Comparison of ENCODE assay signal across 14 cellular contexts in genomic region chr2:69163556-69163955, GRCh38.
DNase-seq lines count a peak whose midpoint lies in the region; ATAC-seq and TF ChIP-seq lines count a peak whose summit lies in the region.
"Had no signal": no experiment of that assay in that cellular context is flagged by ENCODE, and none has a peak within 500 bp of the region (broad histone marks: within the 10 kb centered on the region; RNA-seq: fewer than 3 reads in every experiment).

No MANE protein-coding gene starts in this region.

- H3K4me1 ChIP-seq in fibroblast of lung (ENCODE audit: control insufficient read depth, extremely low read depth, insufficient read depth, low read length) (peaks cover 22% of the 10 kb centered on the region), sigmoid colon (peaks cover 0 to 61% (median 36%) of the 10 kb centered on the region in 4 donors)

- TF ChIP-seq EP300 in sigmoid colon (IDR thresholded peaks at IDR 0.05) = no peak

- no peaks in the 10 kb centered on the region for H3K79me2 ChIP-seq in fibroblast of lung (ENCODE audit: control insufficient read depth, insufficient read depth, low read length)

- H3K4me2 ChIP-seq in fibroblast of lung (ENCODE audit: extremely low read depth, insufficient read depth, low read length) = peak overlapping the region; percentile 34

- peaks cover 57% of the 10 kb centered on the region for H3K4me1 Mint-ChIP-seq in CD14-positive monocyte
- H3K4me1 Mint-ChIP-seq: activated CD4-positive, alpha-beta T cell treated with anti-CD3 and anti-CD28 coated beads for 36 hours had no signal

- H3K27ac ChIP-seq in WERI-Rb-1 = peak overlapping the region; percentile 65
- H3K27ac ChIP-seq in fibroblast of lung (ENCODE audit: insufficient read depth, low read length) = peak overlapping the region; percentile 67
- peak overlapping the region in 3 of 4 donors; percentile 66 to 82 (median 76) for H3K27ac ChIP-seq in sigmoid colon
- H3K27ac ChIP-seq: suprapubic skin had no signal

- no peaks in the 10 kb centered on the region for H3K36me3 ChIP-seq in WERI-Rb-1
- H3K36me3 ChIP-seq in fibroblast of lung (ENCODE audit: control insufficient read depth, insufficient read depth, low read length) = no peaks in the 10 kb centered on the region
- H3K36me3 ChIP-seq in sigmoid colon = no peaks in the 10 kb centered on the region
- H3K36me3 ChIP-seq: suprapubic skin had no signal

- H4K20me1 ChIP-seq in fibroblast of lung (ENCODE audit: control insufficient read depth, extremely low read depth, insufficient read depth, low read length) = no peaks in the 10 kb centered on the region

- TF ChIP-seq CTCF in CD14-positive monocyte (IDR thresholded peaks at IDR 0.05) = no peak
- TF ChIP-seq CTCF in WERI-Rb-1 (IDR thresholded peaks at IDR 0.05; ENCODE audit: low read depth, low read length) = no peak
- no peak for TF ChIP-seq CTCF in fibroblast of lung (conservative IDR thresholded peaks at IDR 0.05 in 1 of 2, IDR thresholded peaks at IDR 0.05 in 1 of 2; ENCODE audit: low read depth in 1 of 2, low read length in 2 of 2)
- TF ChIP-seq CTCF in sigmoid colon (IDR thresholded peaks at IDR 0.05) = no peak

- intact Hi-C loops in CD14-positive monocyte (cut with micrococcal nuclease) = no loop called here
- intact Hi-C loops in sigmoid colon (cut with DNase I) = loop anchor here (5.0 kb wide), 1 partner anchor 144 kb away; no protein-coding TSS in a partner anchor

- H3K9me3 ChIP-seq in WERI-Rb-1 (ENCODE audit: severe bottlenecking) (no peaks in the 10 kb centered on the region), fibroblast of lung (ENCODE audit: control insufficient read depth, insufficient read depth, low read depth, low read length) (no peaks in the 10 kb centered on the region), sigmoid colon (no peaks in the 10 kb centered on the region)
- H3K9me3 ChIP-seq: suprapubic skin had no signal

- H3K4me3 ChIP-seq in WERI-Rb-1 (ENCODE audit: low read depth, low read length) (no peak overlapping the region), fibroblast of lung (replicated peaks in 1 of 4; ENCODE audit: control extremely low read depth in 1 of 4, insufficient read depth in 1 of 4, low read depth in 3 of 4, low read length in 4 of 4) (no peak overlapping the region), sigmoid colon (no peak overlapping the region)
- H3K4me3 ChIP-seq: suprapubic skin had no signal

- peaks cover 0 to 2% (median 0%) of the 10 kb centered on the region in 3 donors for H3K27me3 Mint-ChIP-seq in CD14-positive monocyte (ENCODE audit: low read depth in 3 of 3)

- peaks cover 0 to 2% (median 0%) of the 10 kb centered on the region in 7 donors for H3K9me3 Mint-ChIP-seq in CD14-positive monocyte
- H3K9me3 Mint-ChIP-seq: T-helper 1 cell treated with Interleukin-12 subunit alpha and Interleukin-12 subunit beta and Interleukin-4 antibody, amounts not matched to agents 30 μg/mL and 1 μg/mL, for 36 hours had no signal

- H3K9ac ChIP-seq in fibroblast of lung (ENCODE audit: insufficient read depth, low read length) = no peak overlapping the region

- no peak overlapping the region for H2AFZ ChIP-seq in fibroblast of lung (ENCODE audit: low read length)

- H3K36me3 Mint-ChIP-seq in CD14-positive monocyte = peaks cover 0 to 4% of the 10 kb centered on the region in 2 donors

- peak overlapping the region; percentile 73 to 94 for H3K4me3 Mint-ChIP-seq in CD14-positive monocyte
- H3K4me3 Mint-ChIP-seq: activated CD4-positive, alpha-beta T cell treated with anti-CD3 and anti-CD28 coated beads for 36 hours; T-helper 1 cell treated with Interleukin-12 subunit alpha and Interleukin-12 subunit beta and Interleukin-4 antibody, amounts not matched to agents 30 μg/mL and 1 μg/mL, for 36 hours had no signal

- no peaks in the 10 kb centered on the region for H3K27me3 ChIP-seq in WERI-Rb-1 (ENCODE audit: insufficient read depth, low read depth, severe bottlenecking)
- H3K27me3 ChIP-seq in fibroblast of lung (ENCODE audit: control insufficient read depth, insufficient read depth, low read length) = no peaks in the 10 kb centered on the region
- H3K27me3 ChIP-seq in sigmoid colon = no peaks in the 10 kb centered on the region
- H3K27me3 ChIP-seq: suprapubic skin had no signal

- ATAC-seq in HG02763 (IDR thresholded peaks at IDR 0.05; ENCODE audit: unreplicated experiment) (no peak), HG03439 (IDR thresholded peaks at IDR 0.05; ENCODE audit: unreplicated experiment) (no peak)
- ATAC-seq: activated CD4-positive, alpha-beta T cell treated with anti-CD3 and anti-CD28 coated beads for 36 hours; HepG2 had no signal

- WGBS in sigmoid colon, 2 donors = 88 to 92% methylated on average over 7 of the region's 7 CpGs

- TF ChIP-seq POLR2A in sigmoid colon (IDR thresholded peaks at IDR 0.05) = no peak

- H3K27ac Mint-ChIP-seq in CD14-positive monocyte = peak overlapping the region; percentile 86 to 99 (median 97)
- H3K27ac Mint-ChIP-seq: activated CD4-positive, alpha-beta T cell treated with anti-CD3 and anti-CD28 coated beads for 36 hours; T-helper 1 cell treated with Interleukin-12 subunit alpha and Interleukin-12 subunit beta and Interleukin-4 antibody, amounts not matched to agents 30 μg/mL and 1 μg/mL, for 36 hours had no signal

- DNase-seq in CD14-positive monocyte (ENCODE audit: low spot score) = no peak
- no peak for DNase-seq in WERI-Rb-1
- DNase-seq in fibroblast of lung (ENCODE audit: low read depth in 2 of 2) = no peak
- DNase-seq in sigmoid colon = no peak
- no peak for DNase-seq in GDM1 (lab: John Stamatoyannopoulos, UW)
- DNase-seq in effector CD8-positive, alpha-beta T cell (lab: John Stamatoyannopoulos, UW) = no peak
- DNase-seq: activated CD4-positive, alpha-beta T cell treated with anti-CD3 and anti-CD28 coated beads for 36 hours; DMS153; NCI-H1092 had no signal
